ENCODE assay signal across 13 cellular contexts in the genomic region with DNA sequence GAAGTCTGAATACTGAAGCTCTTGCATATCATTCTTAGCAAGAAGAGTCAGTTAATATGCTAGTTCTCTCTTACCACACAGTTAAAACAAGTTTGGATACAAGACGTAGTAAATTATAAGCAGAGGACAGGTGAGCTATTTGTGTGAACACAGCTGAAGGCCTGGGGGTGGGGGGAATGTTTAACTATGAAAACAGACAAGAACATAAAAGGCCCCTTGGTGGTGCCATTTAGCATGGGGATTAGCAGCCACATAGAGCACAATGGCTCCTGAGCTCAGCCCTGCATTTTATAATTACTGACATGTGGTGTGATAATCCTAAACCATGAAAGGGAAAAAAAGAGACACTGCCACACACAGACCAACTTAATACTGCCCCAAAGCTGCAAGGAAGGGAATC.
DNase-seq lines count a peak whose midpoint lies in the region; FAIRE-seq and TF ChIP-seq lines count a peak whose summit lies in the region.
"Had no signal": no experiment of that assay in that cellular context is flagged by ENCODE, and none has a peak within 500 bp of the region (broad histone marks: within the 10 kb centered on the region; RNA-seq: fewer than 3 reads in every experiment).

No MANE protein-coding gene starts in this region.

- no peak for FAIRE-seq in H54 (lab: Jason Lieb, UNC)
- FAIRE-seq: endometrium had no signal

- peaks cover 27 to 47% (median 39%) of the 10 kb centered on the region in 3 donors for H3K36me3 Mint-ChIP-seq in immature natural killer cell

- peaks cover 89 to 94% of the 10 kb centered on the region in 2 donors for H3K4me1 Mint-ChIP-seq in immature natural killer cell

- POLR2A ChIA-PET in HEK293T (lab: Yijun Ruan, JAX): interaction anchor here (2.1 kb wide), 1 partner anchor 291 kb away, joined by 5 read pairs; a partner anchor contains a TSS

- peaks cover 0 to 11% (median 2%) of the 10 kb centered on the region in 3 donors for H3K27me3 Mint-ChIP-seq in immature natural killer cell (ENCODE audit: low read depth in 3 of 3)
- H3K27me3 Mint-ChIP-seq: activated naive CD4-positive, alpha-beta T cell treated with anti-CD3 and anti-CD28 coated beads, Interleukin-2, amount 50 U/mL, for 24 hours had no signal

- peak overlapping the region; percentile 50 to 90 (median 85) for H3K27ac Mint-ChIP-seq in immature natural killer cell
- H3K27ac Mint-ChIP-seq: activated naive CD4-positive, alpha-beta T cell treated with anti-CD3 and anti-CD28 coated beads, Interleukin-2, amount 50 U/mL, for 24 hours had no signal

- CTCF ChIA-PET in HEK293T (lab: Yijun Ruan, JAX): interaction anchor here (0.7 to 1.3 kb wide), 7 partner anchors 11 to 272 kb away, joined by 3 to 5 read pairs (median 3); no protein-coding TSS in a partner anchor

- H3K9me3 Mint-ChIP-seq in immature natural killer cell: no peaks in the 10 kb centered on the region
- H3K9me3 Mint-ChIP-seq: activated naive CD4-positive, alpha-beta T cell treated with anti-CD3 and anti-CD28 coated beads, Interleukin-2, amount 50 U/mL, for 24 hours had no signal

- DNase-seq in HEK293T (ENCODE audit: extremely low spot score): no peak
- peak; percentile 32 for DNase-seq in OCI-M1 (lab: John Stamatoyannopoulos, UW)
- DNase-seq in immature natural killer cell: no peak
- DNase-seq in NCI-H187 (lab: John Stamatoyannopoulos, UW): no peak
- DNase-seq in middle frontal gyrus (ENCODE audit: extremely low spot score, low spot score): no peak
- DNase-seq in substantia nigra (lab: John Stamatoyannopoulos, UW): no peak
- DNase-seq in H54 (ENCODE audit: insufficient read length, low spot score): no peak
- DNase-seq: left colon, right cardiac atrium had no signal

- no peak for TF ChIP-seq POLR2A in H54 (IDR thresholded peaks at IDR 0.05; ENCODE audit: low read depth, low read length)

- H3K27ac ChIP-seq in C4-2B (peak overlapping the region; percentile 19; the same call in 1 of the 2 replicates), substantia nigra (ENCODE audit: low read depth, low read length, poor library complexity, severe bottlenecking) (no peak overlapping the region)
- H3K27ac ChIP-seq: HL-60 had no signal

- TF ChIP-seq CTCF in C4-2B (conservative IDR thresholded peaks at IDR 0.05): no peak

- H3K4me3 Mint-ChIP-seq in immature natural killer cell: peak overlapping the region; percentile 34 to 75 (median 48)
- H3K4me3 Mint-ChIP-seq: activated naive CD4-positive, alpha-beta T cell treated with anti-CD3 and anti-CD28 coated beads, Interleukin-2, amount 50 U/mL, for 24 hours had no signal

TF ChIP-seq in HEK293T, 16 proteins besides CTCF, POLR2A, EP300 and RAD21:
- TF ChIP-seq ARNT (IDR thresholded peaks at IDR 0.05) (no peak), HDGF (IDR thresholded peaks at IDR 0.05; ENCODE audit: borderline replicate concordance) (no peak), ELF4 (IDR thresholded peaks at IDR 0.05) (no peak), CTBP1 (IDR thresholded peaks at IDR 0.05; ENCODE audit: borderline replicate concordance) (no peak), TARDBP (IDR thresholded peaks at IDR 0.05) (no peak)
- TF ChIP-seq, protein P1, sequence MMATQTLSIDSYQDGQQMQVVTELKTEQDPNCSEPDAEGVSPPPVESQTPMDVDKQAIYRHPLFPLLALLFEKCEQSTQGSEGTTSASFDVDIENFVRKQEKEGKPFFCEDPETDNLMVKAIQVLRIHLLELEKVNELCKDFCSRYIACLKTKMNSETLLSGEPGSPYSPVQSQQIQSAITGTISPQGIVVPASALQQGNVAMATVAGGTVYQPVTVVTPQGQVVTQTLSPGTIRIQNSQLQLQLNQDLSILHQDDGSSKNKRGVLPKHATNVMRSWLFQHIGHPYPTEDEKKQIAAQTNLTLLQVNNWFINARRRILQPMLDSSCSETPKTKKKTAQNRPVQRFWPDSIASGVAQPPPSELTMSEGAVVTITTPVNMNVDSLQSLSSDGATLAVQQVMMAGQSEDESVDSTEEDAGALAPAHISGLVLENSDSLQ (IDR thresholded peaks at IDR 0.05): peak; percentile 78
